34 cellular contexts compared by ENCODE assay signal in the genomic region with DNA sequence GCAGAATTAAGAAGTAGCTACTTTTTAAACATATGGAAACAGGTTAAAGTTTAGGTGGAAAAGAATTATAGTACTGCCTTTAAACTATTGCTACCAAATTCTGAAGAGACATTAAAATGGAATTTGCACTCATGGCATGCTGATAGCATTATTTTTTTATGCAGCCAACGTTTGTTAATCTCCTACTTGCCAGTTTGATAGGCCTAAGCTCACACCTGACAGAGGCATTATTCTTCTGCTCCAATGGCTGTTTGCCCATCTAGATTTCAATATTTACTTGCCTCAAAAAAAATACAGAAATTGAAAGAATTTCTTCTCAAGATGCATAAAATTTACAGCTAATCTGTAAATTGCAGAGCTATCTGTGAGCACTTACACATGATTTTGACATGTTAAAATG.
"Had no signal": no experiment of that assay in that cellular context is flagged by ENCODE, and none has a peak within 500 bp of the region (broad histone marks: within the 10 kb centered on the region; RNA-seq: fewer than 3 reads in every experiment).

No MANE protein-coding gene starts in this region.

- H3K4me3 ChIP-seq: MG63 had no signal

- H3K36me3 ChIP-seq: MG63 had no signal

- H3K4me2 ChIP-seq: KMS-11 had no signal

- DNase-seq: Karpas-422, Kasumi-1, KG1, MG63, MM.1S, MV-4-11, NCI-H1048, NCI-H1092, NCI-H1092 treated with DMSO at 0.1 percent for 48 hours, NCI-H1105, NCI-H1105 treated with DMSO at 0.1 percent for 48 hours, NCI-H1417, NCI-H1417 treated with DMSO at 0.1 percent for 48 hours, NCI-H1436, NCI-H1436 treated with DMSO at 0.1 percent for 48 hours, NCI-H146, NCI-H1694, NCI-H1694 treated with DMSO at 0.1 percent for 48 hours, NCI-H187, NCI-H187 treated with DMSO at 0.1 percent for 48 hours, NCI-H1930, NCI-H2029, NCI-H2029 treated with DMSO at 0.1 percent for 48 hours, NCI-H2081, NCI-H2081 treated with DMSO at 0.1 percent for 48 hours, NCI-H2107, NCI-H2171, NCI-H2171 treated with DMSO at 0.1 percent for 48 hours, NCI-H2227 treated with DMSO at 0.1 percent for 48 hours, NCI-H226, NCI-H345, NCI-H446, NCI-H446 treated with DMSO at 0.1 percent for 48 hours had no signal

- H3K9me3 ChIP-seq: MG63 had no signal

- H3K27me3 ChIP-seq: MG63 had no signal

- H3K27ac ChIP-seq: KMS-11 had no signal
